Comparison of ENCODE assay signal across 1 cellular context in genomic region chr6:7624781-7625710, GRCh38.
A peak's percentile ranks its signal among the peaks of the same experiment; 100 is the strongest.
TF ChIP-seq lines count a peak whose summit lies in the region.

No MANE protein-coding gene starts in this region.

TF ChIP-seq in HEK293, 187 proteins besides CTCF, POLR2A, EP300 and RAD21 (continued from another document):
- peak; percentile 31 for TF ChIP-seq ZNF335 (tag by site-specific recombination; conservative IDR thresholded peaks at IDR 0.05)
